19 cellular contexts compared by ENCODE assay signal in genomic region chr19:5058456-5059190, GRCh38.
DNase-seq lines count a peak whose midpoint lies in the region; ATAC-seq and TF ChIP-seq lines count a peak whose summit lies in the region.
"Had no signal": no experiment of that assay in that cellular context is flagged by ENCODE, and none has a peak within 500 bp of the region (broad histone marks: within the 10 kb centered on the region; RNA-seq: fewer than 3 reads in every experiment).

No MANE protein-coding gene starts in this region.

- H3K18ac ChIP-seq in mesenchymal stem cell (ENCODE audit: low read depth in 1 of 2, low read length in 2 of 2), result no peak overlapping the region

- peaks cover 0 to 6% of the 10 kb centered on the region in 2 donors for H3K9me3 ChIP-seq in right atrium auricular region
- peaks cover 0 to 16% (median 0%) of the 10 kb centered on the region in 12 donors for H3K9me3 ChIP-seq in heart left ventricle
- H3K9me3 ChIP-seq in adipocyte (ENCODE audit: control insufficient read depth, low read length), result peaks cover 5% of the 10 kb centered on the region
- no peaks in the 10 kb centered on the region for H3K9me3 ChIP-seq in testis
- peaks cover 3% of the 10 kb centered on the region for H3K9me3 ChIP-seq in mesenchymal stem cell (ENCODE audit: control insufficient read depth, low read length)
- H3K9me3 ChIP-seq: colonic mucosa, neutrophil, Peyer's patch had no signal

- H3K4me2 ChIP-seq in mesenchymal stem cell (ENCODE audit: low read length, poor library complexity, severe bottlenecking), result no peak overlapping the region

- peaks cover 56% of the 10 kb centered on the region for H3K79me1 ChIP-seq in mesenchymal stem cell (replicated peaks; ENCODE audit: low read length, poor library complexity, severe bottlenecking)

- no peak for TF ChIP-seq CTCF in right atrium auricular region (IDR thresholded peaks at IDR 0.05)
- no peak for TF ChIP-seq CTCF in heart left ventricle (IDR thresholded peaks at IDR 0.05)
- no peak for TF ChIP-seq CTCF in fibroblast of pulmonary artery (IDR thresholded peaks at IDR 0.05; ENCODE audit: low read length, missing control alignments)
- no peak for TF ChIP-seq CTCF in testis (IDR thresholded peaks at IDR 0.05)

- H3K4ac ChIP-seq in mesenchymal stem cell (ENCODE audit: low read depth in 1 of 2, low read length in 2 of 2), result no peak overlapping the region

- peaks cover 0 to 44% of the 10 kb centered on the region in 2 donors for H3K4me1 ChIP-seq in right atrium auricular region
- H3K4me1 ChIP-seq in heart left ventricle, result peaks cover 0 to 28% (median 6%) of the 10 kb centered on the region in 12 donors
- H3K4me1 ChIP-seq in adipocyte (ENCODE audit: control insufficient read depth, insufficient read depth, low read length), result no peaks in the 10 kb centered on the region
- H3K4me1 ChIP-seq in testis, result peaks cover 14% of the 10 kb centered on the region
- peaks cover 7% of the 10 kb centered on the region for H3K4me1 ChIP-seq in mesenchymal stem cell (ENCODE audit: control insufficient read depth, insufficient read depth, low read depth, low read length)
- H3K4me1 ChIP-seq: colonic mucosa, Peyer's patch had no signal

- H3K4me3 ChIP-seq in right atrium auricular region (no peak overlapping the region), heart left ventricle (no peak overlapping the region), adipocyte (ENCODE audit: low read length) (no peak overlapping the region), fibroblast of pulmonary artery (replicated peaks; ENCODE audit: low read depth, low read length) (no peak overlapping the region), testis (no peak overlapping the region), mesenchymal stem cell (ENCODE audit: insufficient read depth in 1 of 2, low read depth in 1 of 2, low read length in 2 of 2) (no peak overlapping the region)
- H3K4me3 ChIP-seq: colonic mucosa, lung, Peyer's patch had no signal

- no peak overlapping the region for H3K14ac ChIP-seq in mesenchymal stem cell (ENCODE audit: low read length in 2 of 2)

- H3K9ac ChIP-seq in adipocyte (ENCODE audit: low read length) (no peak overlapping the region), mesenchymal stem cell (ENCODE audit: low read length) (no peak overlapping the region)

- no peak overlapping the region for H4K91ac ChIP-seq in mesenchymal stem cell (ENCODE audit: low read length)

- no peak for DNase-seq in right atrium auricular region (ENCODE audit: low spot score)
- no peak for DNase-seq in heart left ventricle
- peak; percentile 19 for DNase-seq in adipocyte (ENCODE audit: low read depth)
- DNase-seq in fibroblast of pulmonary artery (ENCODE audit: low read depth), result peak; percentile 21
- no peak for DNase-seq in testis
- DNase-seq in mesenchymal stem cell, result no peak
- DNase-seq in ACHN, result no peak
- DNase-seq: activated CD8-positive, alpha-beta memory T cell treated with anti-CD3 and anti-CD28 coated beads, Interleukin-2, amount 50 U/mL, for 48 hours; Calu3; colonic mucosa; NCI-H1105; NCI-H510A; Peyer's patch; T-helper 1 cell had no signal

- H2BK12ac ChIP-seq in mesenchymal stem cell (ENCODE audit: low read length in 2 of 2), result no peak overlapping the region

- H2BK5ac ChIP-seq in mesenchymal stem cell (ENCODE audit: low read depth, low read length, poor library complexity, severe bottlenecking), result no peak overlapping the region

- H2AFZ ChIP-seq in mesenchymal stem cell (ENCODE audit: low read depth, low read length), result no peak overlapping the region

- intact Hi-C loops in heart left ventricle (cut with DNase I) (loop anchor here in 3 of 10 donors (10.0 kb wide), 3 partner anchors 66 to 516 kb away; no protein-coding TSS in a partner anchor), testis (cut with DNase I; ENCODE audit: low total_unique reads) (no loop called here)

- H2BK120ac ChIP-seq in mesenchymal stem cell (ENCODE audit: low read depth, low read length), result no peak overlapping the region

- no peak overlapping the region for H3K23ac ChIP-seq in mesenchymal stem cell (ENCODE audit: low read length in 2 of 2)

- no peak overlapping the region for H2BK15ac ChIP-seq in mesenchymal stem cell (ENCODE audit: low read depth, poor library complexity, severe bottlenecking)

- H4K8ac ChIP-seq in mesenchymal stem cell (ENCODE audit: low read length), result no peak overlapping the region

- WGBS in heart left ventricle, 4 donors, result 83 to 88% (median 84%) methylated on average over 21 to 35 of the region's 35 CpGs
- 62 to 88% methylated on average over 18 to 29 of the region's 35 CpGs for WGBS in testis, 2 donors
- 97% methylated on average over 35 of the region's 35 CpGs for WGBS in mesenchymal stem cell

- in situ Hi-C loops in ACHN (cut with HindIII; ENCODE audit: low pct_ligation_motif_present, low pct_unique_long_range_greater_than_20kb, low sequenced_read_pairs), result no loop called here

- H3K36me3 ChIP-seq in right atrium auricular region, result peaks cover 5% of the 10 kb centered on the region
- peaks cover 0 to 45% (median 25%) of the 10 kb centered on the region in 9 donors for H3K36me3 ChIP-seq in heart left ventricle
- H3K36me3 ChIP-seq in adipocyte (ENCODE audit: control insufficient read depth, insufficient read depth, low read length, severe bottlenecking), result peaks cover 39% of the 10 kb centered on the region
- H3K36me3 ChIP-seq in testis (ENCODE audit: low read depth, missing control alignments), result no peaks in the 10 kb centered on the region
- H3K36me3 ChIP-seq in mesenchymal stem cell (ENCODE audit: control insufficient read depth in 1 of 2, insufficient read depth in 2 of 2, low read depth in 1 of 2, low read length in 2 of 2), result peaks cover 48 to 88% of the 10 kb centered on the region in 2 experiments
- H3K36me3 ChIP-seq: colonic mucosa had no signal

- H3K27ac ChIP-seq in right atrium auricular region (peak overlapping the region; percentile 67 to 83), heart left ventricle (no peak overlapping the region), testis (no peak overlapping the region), mesenchymal stem cell (ENCODE audit: low read length, poor library complexity, severe bottlenecking) (no peak overlapping the region)
- H3K27ac ChIP-seq: colonic mucosa, neutrophil, Peyer's patch had no signal

- TF ChIP-seq POLR2A in heart left ventricle (IDR thresholded peaks at IDR 0.05), result no peak
- TF ChIP-seq POLR2A in testis (IDR thresholded peaks at IDR 0.05), result no peak

- H3K27me3 ChIP-seq in right atrium auricular region (no peaks in the 10 kb centered on the region), heart left ventricle (no peaks in the 10 kb centered on the region), adipocyte (replicated peaks; ENCODE audit: control insufficient read depth, insufficient read depth, low read length) (no peaks in the 10 kb centered on the region), testis (no peaks in the 10 kb centered on the region), mesenchymal stem cell (ENCODE audit: control insufficient read depth in 1 of 2, insufficient read depth in 1 of 2, low read length in 2 of 2) (no peaks in the 10 kb centered on the region)
- H3K27me3 ChIP-seq: colonic mucosa, neutrophil, Peyer's patch had no signal

- ATAC-seq in heart left ventricle, result no peak
- no peak for ATAC-seq in GM18511 (IDR thresholded peaks at IDR 0.05; ENCODE audit: unreplicated experiment)
- ATAC-seq: activated CD4-positive, CD25-positive, alpha-beta regulatory T cell treated with anti-CD3 and anti-CD28 coated beads, Interleukin-2, amount 50 U/mL, for 24 hours; esophagus mucosa had no signal

- no peak overlapping the region for H2AK5ac ChIP-seq in mesenchymal stem cell (ENCODE audit: low read length, severe bottlenecking)

Comparison
In these comparisons a context has a peak if more than half of its experiments do, and no peak if none do; other contexts are left out.
1. H3K27ac ChIP-seq: peak in right atrium auricular region (2 of 2); none in heart left ventricle (0 of 12), testis (0 of 2) and mesenchymal stem cell (single experiment).
2. DNase-seq: peak in adipocyte (single experiment) and fibroblast of pulmonary artery (single experiment); none in right atrium auricular region (single experiment), heart left ventricle (0 of 5), testis (single experiment), mesenchymal stem cell (single experiment) and ACHN (single experiment).